8 cellular contexts compared by ENCODE assay signal in genomic region chr15:97483232-97483631, GRCh38.
"Had no signal": no experiment of that assay in that cellular context is flagged by ENCODE, and none has a peak within 500 bp of the region (broad histone marks: within the 10 kb centered on the region; RNA-seq: fewer than 3 reads in every experiment).

No MANE protein-coding gene starts in this region.

- H3K4me1 Mint-ChIP-seq: IgD-negative memory B cell had no signal

- ATAC-seq: HCT116, HepG2 had no signal

- H3K4me3 Mint-ChIP-seq: HFFc6, IgD-negative memory B cell had no signal

- DNase-seq: GM23248, GOT3, HFFc6, KG1 had no signal

- H3K27me3 Mint-ChIP-seq: IgD-negative memory B cell had no signal

- H3K27ac Mint-ChIP-seq: HFFc6, IgD-negative memory B cell had no signal

- FAIRE-seq: HepG2 had no signal

- H3K4me3 ChIP-seq: GM23248, HAP-1 had no signal

- H3K36me3 ChIP-seq: HAP-1 had no signal

- H3K4me1 ChIP-seq: HAP-1 had no signal

- H3K9me3 ChIP-seq: HAP-1 had no signal
